ENCODE assay signal across 8 cellular contexts in the genomic region with DNA sequence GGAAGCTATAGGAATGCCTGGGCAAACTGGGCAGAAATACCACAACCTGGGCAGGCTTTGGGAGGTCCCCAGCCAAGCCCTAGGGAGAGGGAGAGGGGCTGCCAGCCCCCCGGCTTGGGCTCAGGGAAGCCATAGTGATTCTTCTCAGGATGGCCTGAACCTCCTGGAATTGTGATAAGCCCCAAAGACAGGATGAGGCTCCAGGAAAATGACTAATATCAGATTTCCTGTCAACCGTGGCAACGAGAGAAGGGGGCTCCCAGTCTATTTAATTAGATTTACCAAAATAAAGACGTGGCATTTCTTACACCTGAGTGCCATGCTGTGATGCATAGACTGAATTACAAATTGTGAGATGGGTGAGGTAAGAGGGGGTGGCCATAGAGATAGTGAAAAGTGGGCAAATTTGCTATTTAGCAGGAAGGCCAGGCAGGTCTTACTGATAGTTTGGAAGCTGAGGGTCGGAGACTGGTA. TPM values are rescaled to one million over a fixed set of nuclear protein-coding genes. Genes with fewer than 3 reads are reported as not detected.
DNase-seq lines count a peak whose midpoint lies in the region; ATAC-seq and TF ChIP-seq lines count a peak whose summit lies in the region.

No MANE protein-coding gene starts in this region.

- H3K4me1 ChIP-seq in effector memory CD4-positive, alpha-beta T cell (ENCODE audit: control insufficient read depth, insufficient read depth, low read length, poor library complexity, severe bottlenecking): peaks cover 14% of the 10 kb centered on the region

- no peaks in the 10 kb centered on the region for H3K9me3 ChIP-seq in effector memory CD4-positive, alpha-beta T cell (ENCODE audit: control insufficient read depth, low read length)

- H3K27me3 Mint-ChIP-seq in natural killer cell (ENCODE audit: low read depth in 2 of 2): peaks cover 4 to 8% of the 10 kb centered on the region in 2 donors

- TF ChIP-seq CTCF in AG09309 (IDR thresholded peaks at IDR 0.05; ENCODE audit: control insufficient read depth, insufficient read depth, low read depth, low read length, missing control alignments): no peak
- TF ChIP-seq CTCF in natural killer cell (IDR thresholded peaks at IDR 0.05): no peak

- H3K36me3 Mint-ChIP-seq in natural killer cell: no peaks in the 10 kb centered on the region

- H3K4me3 Mint-ChIP-seq in natural killer cell: peak overlapping the region; percentile 83

- peak in 1 of 3 donors; percentile 19 for ATAC-seq in natural killer cell
- ATAC-seq in GM19324 (IDR thresholded peaks at IDR 0.05; ENCODE audit: low FRiP score, unreplicated experiment): no peak

- no peaks in the 10 kb centered on the region for H3K36me3 ChIP-seq in effector memory CD4-positive, alpha-beta T cell (ENCODE audit: control insufficient read depth, insufficient read depth, low read length)

- no peaks in the 10 kb centered on the region for H3K27me3 ChIP-seq in effector memory CD4-positive, alpha-beta T cell (replicated peaks; ENCODE audit: control insufficient read depth, insufficient read depth, low read length, poor library complexity, severe bottlenecking)

- H3K9me3 Mint-ChIP-seq in natural killer cell: no peaks in the 10 kb centered on the region

- H3K4me1 Mint-ChIP-seq in natural killer cell: peaks cover 8 to 24% of the 10 kb centered on the region in 2 donors

- H3K4me3 ChIP-seq in AG09309 (ENCODE audit: control insufficient read depth, low read depth, low read length): peak overlapping the region; percentile 93
- H3K4me3 ChIP-seq in effector memory CD4-positive, alpha-beta T cell (ENCODE audit: insufficient read depth, low read depth, low read length, poor library complexity, severe bottlenecking): peak overlapping the region; percentile 63

- intact Hi-C loops in natural killer cell (cut with micrococcal nuclease): no loop called here

- H3K27ac ChIP-seq in effector memory CD4-positive, alpha-beta T cell (ENCODE audit: insufficient read depth, low read length, poor library complexity, severe bottlenecking): peak overlapping the region; percentile 59

- DNase-seq in AG09309 (ENCODE audit: low read depth) (no peak), M059J (ENCODE audit: low read depth) (peak; percentile 17), natural killer cell (no peak), GDM1 (lab: John Stamatoyannopoulos, UW) (no peak), pons (ENCODE audit: low spot score) (no peak), NCI-H1417 (lab: John Stamatoyannopoulos, UW) (no peak)
- DNase-seq in effector memory CD4-positive, alpha-beta T cell: no peak

- H3K27ac Mint-ChIP-seq in natural killer cell: peak overlapping the region; percentile 60 to 88

RNA-seq across cellular contexts. Expression of a gene that starts 20.4 kb away (rescaled TPM):
- 369 and 512 TPM in 2 replicates for total RNA-seq in M059J (2014; rRNA removed; shearing (Covaris generic))
- total RNA-seq in natural killer cell: 1 to 10 TPM; 5.4 to 8.8 (median 7.2) TPM

RNA-seq across cellular contexts. Expression of a gene that starts 56.8 kb away (rescaled TPM):
- 8.0 and 13.8 TPM in 2 replicates for total RNA-seq in M059J (2014; rRNA removed; shearing (Covaris generic))
- 10 to 100 TPM; 49.7 to 95.2 (median 60.2) TPM for total RNA-seq in natural killer cell

Comparison
In these comparisons a context has a peak if more than half of its experiments do, and no peak if none do; other contexts are left out.
1. RNA of a gene that starts 20.4 kb away (total RNA-seq): 369 to 512 TPM in M059J; 5.4 to 8.8 TPM in natural killer cell; every median in the first group is over 10 times any median in the second.